Comparison of ENCODE assay signal across 24 cellular contexts in genomic region chr6:129732542-129732941, GRCh38.
"Had no signal": no experiment of that assay in that cellular context is flagged by ENCODE, and none has a peak within 500 bp of the region (broad histone marks: within the 10 kb centered on the region; RNA-seq: fewer than 3 reads in every experiment).

No MANE protein-coding gene starts in this region.

- H3K27ac ChIP-seq: coronary artery, dorsolateral prefrontal cortex, esophagus muscularis mucosa, heart right ventricle, left lung, lower lobe of right lung, right atrium auricular region, stomach, thyroid gland, vagina, VCaP had no signal

- H3K4me1 Mint-ChIP-seq: stimulated activated naive B cell treated with anti-CD40 and anti-IgM and Interleukin-4, amounts not matched to agents 10 μg/mL and 1 μg/mL and 100 μg/mL, for 72 hours had no signal

- DNase-seq: activated CD4-positive, alpha-beta memory T cell treated with anti-CD3 and anti-CD28 coated beads for 36 hours; activated CD4-positive, alpha-beta T cell treated with anti-CD3 and anti-CD28 coated beads for 4 hours; activated gamma-delta T cell treated with Interleukin-2 at 50 U/mL for 16 hours; activated T-cell treated with anti-CD3 and anti-CD28 coated beads, Interleukin-2, amount 50 U/mL, for 4 hours; dorsolateral prefrontal cortex; effector memory CD4-positive, alpha-beta T cell; foreskin melanocyte; heart right ventricle; left lung; lower lobe of right lung; stimulated activated CD4-positive, alpha-beta T cell treated with anti-CD3 and anti-CD28 coated beads, Interleukin-15, amount 100 ng/mL, for 24 hours; stimulated activated CD4-positive, alpha-beta T cell treated with anti-CD3 and anti-CD28 coated beads, Interleukin-2, amount 100 ng/mL, for 24 hours; stimulated activated naive B cell treated with anti-CD40 and anti-IgM and Interleukin-4, amounts not matched to agents 10 μg/mL and 1 μg/mL and 100 μg/mL, for 72 hours; stomach; thyroid gland; upper lobe of left lung had no signal

- ATAC-seq: activated T-cell treated with anti-CD3 and anti-CD28 coated beads, Interleukin-2, amount 50 U/mL, for 4 hours; activated T-helper 17 cell treated with anti-CD3 and anti-CD28 coated beads, Interleukin-2, amount 50 U/mL, for 72 hours; heart right ventricle; left lung; lower lobe of right lung; natural killer cell treated with Interleukin-12 subunit alpha and Interleukin-12 subunit beta and Interleukin-15 and Interleukin-18, amount 100 ng/mL, for 72 hours; stimulated activated naive B cell treated with anti-CD40 and anti-IgM and Interleukin-4, amounts not matched to agents 10 μg/mL and 1 μg/mL and 100 μg/mL, for 72 hours had no signal

- H3K4me3 Mint-ChIP-seq: activated CD4-positive, alpha-beta memory T cell treated with anti-CD3 and anti-CD28 coated beads for 36 hours; activated naive CD4-positive, alpha-beta T cell treated with anti-CD3 and anti-CD28 coated beads, Interleukin-2, amount 50 U/mL, for 24 hours; activated T-cell treated with anti-CD3 and anti-CD28 coated beads, Interleukin-2, amount 50 U/mL, for 4 hours; activated T-helper 17 cell treated with anti-CD3 and anti-CD28 coated beads, Interleukin-2, amount 50 U/mL, for 72 hours; natural killer cell treated with Interleukin-12 subunit alpha and Interleukin-12 subunit beta and Interleukin-15 and Interleukin-18, amount 100 ng/mL, for 72 hours; stimulated activated naive B cell treated with anti-CD40 and anti-IgM and Interleukin-4, amounts not matched to agents 10 μg/mL and 1 μg/mL and 100 μg/mL, for 72 hours had no signal

- H3K9me3 ChIP-seq: esophagus muscularis mucosa, heart right ventricle, left lung, lower lobe of right lung, right atrium auricular region, stomach, thyroid gland, upper lobe of left lung, vagina had no signal

- H3K4me1 ChIP-seq: esophagus muscularis mucosa, heart right ventricle, right atrium auricular region, thyroid gland, vagina had no signal

- H3K27ac Mint-ChIP-seq: activated CD4-positive, alpha-beta memory T cell treated with anti-CD3 and anti-CD28 coated beads for 36 hours; activated naive CD4-positive, alpha-beta T cell treated with anti-CD3 and anti-CD28 coated beads, Interleukin-2, amount 50 U/mL, for 24 hours; activated T-helper 17 cell treated with anti-CD3 and anti-CD28 coated beads, Interleukin-2, amount 50 U/mL, for 72 hours; stimulated activated naive B cell treated with anti-CD40 and anti-IgM and Interleukin-4, amounts not matched to agents 10 μg/mL and 1 μg/mL and 100 μg/mL, for 72 hours had no signal

- H3K36me3 Mint-ChIP-seq: activated CD4-positive, alpha-beta memory T cell treated with anti-CD3 and anti-CD28 coated beads for 36 hours; activated naive CD4-positive, alpha-beta T cell treated with anti-CD3 and anti-CD28 coated beads, Interleukin-2, amount 50 U/mL, for 24 hours; natural killer cell treated with Interleukin-12 subunit alpha and Interleukin-12 subunit beta and Interleukin-15 and Interleukin-18, amount 100 ng/mL, for 72 hours; stimulated activated naive B cell treated with anti-CD40 and anti-IgM and Interleukin-4, amounts not matched to agents 10 μg/mL and 1 μg/mL and 100 μg/mL, for 72 hours had no signal

- H3K27me3 ChIP-seq: dorsolateral prefrontal cortex, esophagus muscularis mucosa, heart right ventricle, left lung, right atrium auricular region, stomach, thyroid gland, upper lobe of left lung, vagina had no signal

- H3K4me3 ChIP-seq: coronary artery, dorsolateral prefrontal cortex, esophagus muscularis mucosa, heart right ventricle, left lung, lower lobe of right lung, right atrium auricular region, stomach, thyroid gland, upper lobe of left lung, vagina had no signal

- H3K36me3 ChIP-seq: esophagus muscularis mucosa, heart right ventricle, left lung, lower lobe of right lung, right atrium auricular region, stomach, thyroid gland, upper lobe of left lung, vagina had no signal

- H3K9me3 Mint-ChIP-seq: activated CD4-positive, alpha-beta memory T cell treated with anti-CD3 and anti-CD28 coated beads for 36 hours; activated naive CD4-positive, alpha-beta T cell treated with anti-CD3 and anti-CD28 coated beads, Interleukin-2, amount 50 U/mL, for 24 hours; activated T-cell treated with anti-CD3 and anti-CD28 coated beads, Interleukin-2, amount 50 U/mL, for 4 hours; activated T-helper 17 cell treated with anti-CD3 and anti-CD28 coated beads, Interleukin-2, amount 50 U/mL, for 72 hours; natural killer cell treated with Interleukin-12 subunit alpha and Interleukin-12 subunit beta and Interleukin-15 and Interleukin-18, amount 100 ng/mL, for 72 hours; stimulated activated naive B cell treated with anti-CD40 and anti-IgM and Interleukin-4, amounts not matched to agents 10 μg/mL and 1 μg/mL and 100 μg/mL, for 72 hours had no signal

- H3K27me3 Mint-ChIP-seq: activated CD4-positive, alpha-beta memory T cell treated with anti-CD3 and anti-CD28 coated beads for 36 hours; activated naive CD4-positive, alpha-beta T cell treated with anti-CD3 and anti-CD28 coated beads, Interleukin-2, amount 50 U/mL, for 24 hours; activated T-helper 17 cell treated with anti-CD3 and anti-CD28 coated beads, Interleukin-2, amount 50 U/mL, for 72 hours; natural killer cell treated with Interleukin-12 subunit alpha and Interleukin-12 subunit beta and Interleukin-15 and Interleukin-18, amount 100 ng/mL, for 72 hours; stimulated activated naive B cell treated with anti-CD40 and anti-IgM and Interleukin-4, amounts not matched to agents 10 μg/mL and 1 μg/mL and 100 μg/mL, for 72 hours had no signal
